Comparison of ENCODE assay signal across 1 cellular context in genomic region chr7:98211676-98212531, GRCh38.
TF ChIP-seq lines count a peak whose summit lies in the region.

No MANE protein-coding gene starts in this region.

TF ChIP-seq in HepG2, 621 proteins besides CTCF, POLR2A, EP300 and RAD21 (continued from another document and continues in another):
- TF ChIP-seq HOMEZ (CRISPR knock-in tag; IDR thresholded peaks at IDR 0.05; ENCODE audit: low read depth): peak; percentile 23; the same call in 1 of the 2 replicates
- TF ChIP-seq TERF1 (CRISPR knock-in tag; IDR thresholded peaks at IDR 0.05): no peak
- no peak for TF ChIP-seq RFXAP (CRISPR knock-in tag; IDR thresholded peaks at IDR 0.05; ENCODE audit: borderline replicate concordance)
- 0 out of 2 replicates have a peak, but pooled peaks have one; percentile 76 for TF ChIP-seq ZNF274 (CRISPR knock-in tag; IDR thresholded peaks at IDR 0.05)
- TF ChIP-seq ZFY (CRISPR knock-in tag; IDR thresholded peaks at IDR 0.05): 0 out of 2 replicates have a peak, but pooled peaks have one; percentile 40
- no peak for TF ChIP-seq GTF3A (CRISPR knock-in tag; conservative IDR thresholded peaks at IDR 0.05)
- TF ChIP-seq ZNF33B (CRISPR knock-in tag; IDR thresholded peaks at IDR 0.05): no peak
- no peak for TF ChIP-seq FOXA1 (IDR thresholded peaks at IDR 0.05)
- no peak for TF ChIP-seq FOXA1 (CRISPR knock-in tag; IDR thresholded peaks at IDR 0.05)
- no peak for TF ChIP-seq SRF (IDR thresholded peaks at IDR 0.05; ENCODE audit: low read depth, low read length)
- no peak; the same call in 1 of the 2 replicates for TF ChIP-seq GMEB1 (CRISPR knock-in tag; IDR thresholded peaks at IDR 0.05; ENCODE audit: borderline replicate concordance)
- TF ChIP-seq HNF4G (IDR thresholded peaks at IDR 0.05; ENCODE audit: borderline replicate concordance, low read depth, low read length): peak; percentile 89; the same call in 1 of the 2 replicates
- peak; percentile 69; the same call in 1 of the 2 replicates for TF ChIP-seq HNF4G (CRISPR knock-in tag; IDR thresholded peaks at IDR 0.05; ENCODE audit: borderline replicate concordance, low read depth)
- no peak for TF ChIP-seq GPN1 (CRISPR knock-in tag; IDR thresholded peaks at IDR 0.05; ENCODE audit: borderline replicate concordance)
- TF ChIP-seq GPBP1L1 (CRISPR knock-in tag; IDR thresholded peaks at IDR 0.05): no peak
- no peak for TF ChIP-seq ATRX (CRISPR knock-in tag; IDR thresholded peaks at IDR 0.05; ENCODE audit: borderline replicate concordance)
- peak; percentile 62; the same call in 1 of the 2 replicates for TF ChIP-seq ZNF891 (CRISPR knock-in tag; IDR thresholded peaks at IDR 0.05)
- peak; percentile 60; the same call in 1 of the 2 replicates for TF ChIP-seq NCOR1 (IDR thresholded peaks at IDR 0.05; ENCODE audit: borderline replicate concordance, low read length)
- peak; percentile 55; the same call in 1 of the 2 replicates for TF ChIP-seq ZGPAT (CRISPR knock-in tag; IDR thresholded peaks at IDR 0.05)
- no peak for TF ChIP-seq HINFP (CRISPR knock-in tag; IDR thresholded peaks at IDR 0.05; ENCODE audit: low read depth)
- peak; percentile 79 for TF ChIP-seq KDM6A (CRISPR knock-in tag; IDR thresholded peaks at IDR 0.05; ENCODE audit: low read depth)
- no peak for TF ChIP-seq PRMT3 (CRISPR knock-in tag; IDR thresholded peaks at IDR 0.05; ENCODE audit: borderline replicate concordance, low read depth)
- no peak for TF ChIP-seq ZBTB25 (CRISPR knock-in tag; IDR thresholded peaks at IDR 0.05)
- TF ChIP-seq ZNF660 (CRISPR knock-in tag; IDR thresholded peaks at IDR 0.05; ENCODE audit: borderline replicate concordance, low read depth): no peak
- TF ChIP-seq HIVEP1 (CRISPR knock-in tag; IDR thresholded peaks at IDR 0.05): peak; percentile 95
- peak; percentile 55; the same call in 1 of the 2 replicates for TF ChIP-seq ZNF574 (CRISPR knock-in tag; IDR thresholded peaks at IDR 0.05)
- no peak for TF ChIP-seq ATM (IDR thresholded peaks at IDR 0.05; ENCODE audit: borderline replicate concordance)
- TF ChIP-seq ZBTB1 (CRISPR knock-in tag; IDR thresholded peaks at IDR 0.05; ENCODE audit: borderline replicate concordance): no peak
- no peak for TF ChIP-seq NR1H2 (CRISPR knock-in tag; IDR thresholded peaks at IDR 0.05; ENCODE audit: borderline replicate concordance, low read depth)
- no peak for TF ChIP-seq CHD4 (IDR thresholded peaks at IDR 0.05; ENCODE audit: borderline replicate concordance, low read length)
- no peak for TF ChIP-seq ZBTB26 (CRISPR knock-in tag; IDR thresholded peaks at IDR 0.05; ENCODE audit: borderline replicate concordance)
- peak; percentile 93 for TF ChIP-seq HDAC1 (CRISPR knock-in tag; IDR thresholded peaks at IDR 0.05)
- 0 out of 2 replicates have a peak, but pooled peaks have one; percentile 60 for TF ChIP-seq SALL2 (CRISPR knock-in tag; IDR thresholded peaks at IDR 0.05)
- 0 out of 2 replicates have a peak, but pooled peaks have one; percentile 10 for TF ChIP-seq ZNF235 (CRISPR knock-in tag; IDR thresholded peaks at IDR 0.05; ENCODE audit: borderline replicate concordance)
- no peak for TF ChIP-seq NPAS2 (CRISPR knock-in tag; IDR thresholded peaks at IDR 0.05; ENCODE audit: borderline replicate concordance)
- peak; percentile 93 for TF ChIP-seq ARNTL (CRISPR knock-in tag; IDR thresholded peaks at IDR 0.05)
- no peak; the same call in 1 of the 2 replicates for TF ChIP-seq ZNF503 (CRISPR knock-in tag; IDR thresholded peaks at IDR 0.05)
- TF ChIP-seq UBTF (CRISPR knock-in tag; IDR thresholded peaks at IDR 0.05): peak; percentile 43; the same call in 1 of the 2 replicates
- peak; percentile 40 for TF ChIP-seq SPEN (CRISPR knock-in tag; IDR thresholded peaks at IDR 0.05; ENCODE audit: low read depth)
- TF ChIP-seq ZNF256 (CRISPR knock-in tag; conservative IDR thresholded peaks at IDR 0.05): no peak
- no peak for TF ChIP-seq PRPF4 (IDR thresholded peaks at IDR 0.05; ENCODE audit: low read depth, low read length, poor library complexity, severe bottlenecking)
- no peak for TF ChIP-seq ZNF326 (CRISPR knock-in tag; IDR thresholded peaks at IDR 0.05; ENCODE audit: borderline replicate concordance)
- no peak for TF ChIP-seq NFIC (IDR thresholded peaks at IDR 0.05; ENCODE audit: low read length)
- TF ChIP-seq ZNF839 (CRISPR knock-in tag; IDR thresholded peaks at IDR 0.05; ENCODE audit: borderline replicate concordance): no peak
- no peak for TF ChIP-seq ZNF678 (CRISPR knock-in tag; IDR thresholded peaks at IDR 0.05)
